ENCODE assay signal across 29 cellular contexts in the genomic region with DNA sequence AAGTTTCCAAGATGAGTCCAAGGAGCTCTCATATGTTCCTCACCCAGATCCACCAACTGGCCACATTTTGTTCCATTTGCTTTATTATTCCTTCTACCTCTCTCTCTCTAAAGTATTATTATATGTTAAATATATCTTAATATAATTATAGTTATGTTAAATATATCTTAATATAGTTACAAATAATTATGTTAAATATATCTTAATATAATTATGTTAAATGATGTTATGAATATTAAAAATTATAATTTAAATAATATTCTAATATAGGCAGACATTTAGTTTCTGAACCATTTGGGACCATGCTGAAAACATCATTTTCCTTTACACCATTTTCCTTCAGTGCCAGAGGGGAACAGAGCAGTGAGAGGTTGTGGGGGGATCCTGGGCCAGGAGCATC.
"Had no signal": no experiment of that assay in that cellular context is flagged by ENCODE, and none has a peak within 500 bp of the region (broad histone marks: within the 10 kb centered on the region; RNA-seq: fewer than 3 reads in every experiment).

No MANE protein-coding gene starts in this region.

- H3K36me3 ChIP-seq: neural progenitor cell, ovary, right lobe of liver, sigmoid colon, suprapubic skin, tibial artery, upper lobe of left lung had no signal

- H3K9ac ChIP-seq: neural progenitor cell, parathyroid adenoma had no signal

- H3K4me3 ChIP-seq: neural progenitor cell, ovary, psoas muscle, right lobe of liver, sigmoid colon, suprapubic skin, testis, tibial artery, upper lobe of left lung had no signal

- H3K36me3 Mint-ChIP-seq: naive thymus-derived CD4-positive, alpha-beta T cell; natural killer cell; neural progenitor cell; stimulated activated effector memory CD8-positive, alpha-beta T cell treated with anti-CD3 and anti-CD28 coated beads, Interleukin-12 subunit alpha, Interleukin-12 subunit beta, amount 100 ng/mL, for 72 hours; stimulated activated naive B cell treated with anti-CD40 and anti-IgM and Interleukin-4, amounts not matched to agents 10 μg/mL and 1 μg/mL and 100 μg/mL, for 72 hours had no signal

- FAIRE-seq: small intestine, urothelium cell line had no signal

- H3K27ac ChIP-seq: neural progenitor cell, ovary, parathyroid adenoma, psoas muscle, right lobe of liver, sigmoid colon, suprapubic skin, testis, tibial artery, upper lobe of left lung had no signal

- H3K9me3 Mint-ChIP-seq: natural killer cell; stimulated activated effector memory CD8-positive, alpha-beta T cell treated with anti-CD3 and anti-CD28 coated beads, Interleukin-12 subunit alpha, Interleukin-12 subunit beta, amount 100 ng/mL, for 72 hours; stimulated activated naive CD8-positive, alpha-beta T cell treated with anti-CD3 and anti-CD28 coated beads, Interleukin-15, Interleukin-2, amounts not matched to agents 100 ng/mL and 50 ng/mL, for 24 hours had no signal

- ATAC-seq: naive thymus-derived CD4-positive, alpha-beta T cell; natural killer cell; psoas muscle; right cardiac atrium; right lobe of liver; stimulated activated effector memory CD8-positive, alpha-beta T cell treated with anti-CD3 and anti-CD28 coated beads, Interleukin-12 subunit alpha, Interleukin-12 subunit beta, amount 100 ng/mL, for 72 hours; stimulated activated naive B cell treated with anti-CD40 and anti-IgM and Interleukin-4, amounts not matched to agents 10 μg/mL and 1 μg/mL and 100 μg/mL, for 72 hours had no signal

- H3K27me3 ChIP-seq: neural progenitor cell, ovary, right lobe of liver, sigmoid colon, suprapubic skin, testis, tibial artery, upper lobe of left lung had no signal

- H3K27ac Mint-ChIP-seq: naive thymus-derived CD4-positive, alpha-beta T cell; natural killer cell; nephron; neural progenitor cell; progenitor cell of endocrine pancreas; stimulated activated effector memory CD8-positive, alpha-beta T cell treated with anti-CD3 and anti-CD28 coated beads, Interleukin-12 subunit alpha, Interleukin-12 subunit beta, amount 100 ng/mL, for 72 hours; stimulated activated naive B cell treated with anti-CD40 and anti-IgM and Interleukin-4, amounts not matched to agents 10 μg/mL and 1 μg/mL and 100 μg/mL, for 72 hours; stimulated activated naive CD8-positive, alpha-beta T cell treated with anti-CD3 and anti-CD28 coated beads, Interleukin-15, Interleukin-2, amounts not matched to agents 100 ng/mL and 50 ng/mL, for 24 hours had no signal

- H3K4me1 ChIP-seq: parathyroid adenoma, psoas muscle, right lobe of liver, sigmoid colon, suprapubic skin, testis, tibial artery, upper lobe of left lung had no signal

- H3K9me3 ChIP-seq: ovary, psoas muscle, right lobe of liver, sigmoid colon, suprapubic skin, testis had no signal

- H3K4me3 Mint-ChIP-seq: naive thymus-derived CD4-positive, alpha-beta T cell; natural killer cell; nephron; neural progenitor cell; stimulated activated effector memory CD8-positive, alpha-beta T cell treated with anti-CD3 and anti-CD28 coated beads, Interleukin-12 subunit alpha, Interleukin-12 subunit beta, amount 100 ng/mL, for 72 hours; stimulated activated naive B cell treated with anti-CD40 and anti-IgM and Interleukin-4, amounts not matched to agents 10 μg/mL and 1 μg/mL and 100 μg/mL, for 72 hours; stimulated activated naive CD8-positive, alpha-beta T cell treated with anti-CD3 and anti-CD28 coated beads, Interleukin-15, Interleukin-2, amounts not matched to agents 100 ng/mL and 50 ng/mL, for 24 hours had no signal

- DNase-seq: naive thymus-derived CD4-positive, alpha-beta T cell; natural killer cell; occipital lobe; ovary; posterior cingulate gyrus; psoas muscle; right cardiac atrium; right lobe of liver; sigmoid colon; small intestine; stimulated activated CD4-positive, alpha-beta T cell treated with anti-CD3 and anti-CD28 coated beads, Interleukin-15, amount 100 ng/mL, for 24 hours; stimulated activated CD4-positive, alpha-beta T cell treated with anti-CD3 and anti-CD28 coated beads, Interleukin-2, amount 100 ng/mL, for 24 hours; stimulated activated CD4-positive, alpha-beta T cell treated with anti-CD3 and anti-CD28 coated beads, Interleukin-2, amount 100 ng/mL, for 48 hours; stimulated activated CD4-positive, alpha-beta T cell treated with anti-CD3 and anti-CD28 coated beads, Interleukin-4, amount 100 ng/mL, for 24 hours; stimulated activated naive B cell treated with anti-CD40 and anti-IgM and Interleukin-4, amounts not matched to agents 10 μg/mL and 1 μg/mL and 100 μg/mL, for 72 hours; stimulated activated naive CD4-positive, alpha-beta T cell treated with Interleukin-2 at 50 U/mL for 16 hours; substantia nigra; testis; tibial artery; trophoblast cell; upper lobe of left lung had no signal

- H3K4me1 Mint-ChIP-seq: naive thymus-derived CD4-positive, alpha-beta T cell; natural killer cell; stimulated activated effector memory CD8-positive, alpha-beta T cell treated with anti-CD3 and anti-CD28 coated beads, Interleukin-12 subunit alpha, Interleukin-12 subunit beta, amount 100 ng/mL, for 72 hours; stimulated activated naive B cell treated with anti-CD40 and anti-IgM and Interleukin-4, amounts not matched to agents 10 μg/mL and 1 μg/mL and 100 μg/mL, for 72 hours had no signal
